In genomic region chr19:14517446-14517839, GRCh38 we compare ENCODE assay signal across 8 cellular contexts. TPM values are rescaled to one million over a fixed set of nuclear protein-coding genes. Genes with fewer than 3 reads are reported as not detected.
DNase-seq lines count a peak whose midpoint lies in the region; ATAC-seq and TF ChIP-seq lines count a peak whose summit lies in the region.

No MANE protein-coding gene starts in this region.

- H2AFZ ChIP-seq in trophoblast cell (ENCODE audit: insufficient read depth, low read length, poor library complexity), result no peak overlapping the region

- no peak overlapping the region for H4K8ac ChIP-seq in trophoblast cell (ENCODE audit: low read depth, low read length)

- DNase-seq in RWPE1 (ENCODE audit: low spot score), result no peak
- DNase-seq in esophagus squamous epithelium (lab: John Stamatoyannopoulos, UW), result no peak
- DNase-seq in trophoblast cell, result peak in 1 of 2 donors; percentile 25
- DNase-seq in AG08395 (ENCODE audit: low spot score), result no peak
- DNase-seq in stimulated activated CD4-positive, alpha-beta T cell treated with anti-CD3 and anti-CD28 coated beads, Interleukin-12 subunit alpha, Interleukin-12 subunit beta, amount 100 ng/mL, for 4 hours, result no peak

- H3K9me3 ChIP-seq in esophagus squamous epithelium (no peaks in the 10 kb centered on the region), trophoblast cell (ENCODE audit: insufficient read depth, low read depth, low read length) (no peaks in the 10 kb centered on the region)

- no peak overlapping the region for H4K12ac ChIP-seq in trophoblast cell (ENCODE audit: low read depth, low read length)

- H2BK12ac ChIP-seq in trophoblast cell (ENCODE audit: low read length), result no peak overlapping the region

- peaks cover 24 to 82% (median 47%) of the 10 kb centered on the region in 3 donors for H3K4me1 ChIP-seq in esophagus squamous epithelium
- peaks cover 10 to 13% of the 10 kb centered on the region in 2 experiments for H3K4me1 ChIP-seq in trophoblast cell (ENCODE audit: control insufficient read depth in 1 of 2, insufficient read depth in 2 of 2, low read length in 2 of 2)

- ATAC-seq in GM21390 (IDR thresholded peaks at IDR 0.05; ENCODE audit: unreplicated experiment), result peak; percentile 6
- no peak for ATAC-seq in GM21786 (IDR thresholded peaks at IDR 0.05; ENCODE audit: unreplicated experiment)
- ATAC-seq in HG03045 (IDR thresholded peaks at IDR 0.05; ENCODE audit: unreplicated experiment), result no peak

- peaks cover 18% of the 10 kb centered on the region for H3K79me2 ChIP-seq in trophoblast cell (ENCODE audit: control insufficient read depth, insufficient read depth, low read length, poor library complexity)

- H3K9ac ChIP-seq in trophoblast cell (ENCODE audit: low read length), result peak overlapping the region; percentile 83

- POLR2A ChIA-PET in RWPE1 (lab: Yijun Ruan, JAX; ENCODE audit: low non-redundant PET), result interaction anchor here (0.6 to 2.3 kb wide), 11 partner anchors 8 to 56 kb away, joined by 3 to 13 read pairs (median 4); partner anchors contain the start of gene GIPC1

- WGBS in esophagus squamous epithelium, 2 donors, result 0% methylated on average over 3 to 9 of the region's 32 CpGs
- no CpG with 5 or more reads among the region's 32 CpGs for WGBS in trophoblast cell (ENCODE audit: extremely low coverage, insufficient coverage, insufficient read length)

- H3K4me2 ChIP-seq in trophoblast cell (ENCODE audit: low read length), result peak overlapping the region; percentile 74

- peak overlapping the region; percentile 9 for H2BK120ac ChIP-seq in trophoblast cell (ENCODE audit: insufficient read depth, low read length, poor library complexity)

- TF ChIP-seq POLR2A in esophagus squamous epithelium (IDR thresholded peaks at IDR 0.05), result no peak

- H3K27ac ChIP-seq in RWPE1 (peak overlapping the region; percentile 100), esophagus squamous epithelium (peak overlapping the region; percentile 99 to 100 (median 100)), trophoblast cell (ENCODE audit: low read depth, low read length) (peak overlapping the region; percentile 80)

- CTCF ChIA-PET in RWPE1 (lab: Yijun Ruan, JAX), result interaction anchor here (0.9 to 1.9 kb wide), 4 partner anchors 13 to 39 kb away, joined by 3 to 7 read pairs (median 4); no protein-coding TSS in a partner anchor

- no peak overlapping the region for H3K23ac ChIP-seq in trophoblast cell (ENCODE audit: low read length)

- H3K4me3 ChIP-seq in esophagus squamous epithelium (peak overlapping the region; percentile 66 to 99 (median 96)), trophoblast cell (ENCODE audit: low read depth, low read length) (peak overlapping the region; percentile 100)

- H3K14ac ChIP-seq in trophoblast cell (ENCODE audit: low read length), result peak overlapping the region; percentile 41

- peak overlapping the region; percentile 28 for H2BK5ac ChIP-seq in trophoblast cell (ENCODE audit: low read depth, low read length, poor library complexity)

- H3K79me1 ChIP-seq in trophoblast cell (ENCODE audit: low read length), result peaks cover 13% of the 10 kb centered on the region

- H3K36me3 ChIP-seq in esophagus squamous epithelium (peaks cover 21 to 40% (median 24%) of the 10 kb centered on the region in 3 donors), trophoblast cell (ENCODE audit: control insufficient read depth in 1 of 2, insufficient read depth in 2 of 2, low read length in 2 of 2) (peaks cover 25 to 28% of the 10 kb centered on the region in 2 experiments)

- peak overlapping the region; percentile 19 for H2AK5ac ChIP-seq in trophoblast cell (ENCODE audit: low read length)

- TF ChIP-seq CTCF in RWPE1 (conservative IDR thresholded peaks at IDR 0.05; ENCODE audit: low read depth) (no peak), esophagus squamous epithelium (IDR thresholded peaks at IDR 0.05) (no peak)

- peak overlapping the region; percentile 29 for H4K91ac ChIP-seq in trophoblast cell (ENCODE audit: low read depth, low read length)

- no peaks in the 10 kb centered on the region for H3K27me3 ChIP-seq in esophagus squamous epithelium
- no peaks in the 10 kb centered on the region for H3K27me3 ChIP-seq in trophoblast cell (ENCODE audit: insufficient read depth, low read length)

- H3K18ac ChIP-seq in trophoblast cell (ENCODE audit: low read length), result peak overlapping the region; percentile 20

- peak overlapping the region; percentile 94 for H3K4ac ChIP-seq in trophoblast cell (ENCODE audit: low read depth, low read length)

- intact Hi-C loops in esophagus squamous epithelium (cut with DNase I), result no loop called here

RNA-seq across cellular contexts. Expression of gene DNAJB1, which starts 0.8 kb away (rescaled TPM):
- total RNA-seq in esophagus squamous epithelium, result 100 to 1,000 TPM; 182 to 294 (median 224) TPM
- 61.8 and 62.4 TPM in 2 replicates for polyA plus RNA-seq in trophoblast cell (2013)

RNA-seq across cellular contexts. Expression of gene TECR, which starts 12.0 kb away (rescaled TPM):
- total RNA-seq in esophagus squamous epithelium, result 100 to 1,000 TPM; 130 to 290 (median 190) TPM
- polyA plus RNA-seq in trophoblast cell (2013), result 261 and 265 TPM in 2 replicates

RNA-seq across cellular contexts. Expression of gene GIPC1, which starts 21.5 kb away (rescaled TPM):
- 100 to 1,000 TPM; 147 to 432 (median 243) TPM for total RNA-seq in esophagus squamous epithelium
- polyA plus RNA-seq in trophoblast cell (2013), result 67.2 and 69.0 TPM in 2 replicates

RNA-seq across cellular contexts. Expression of gene PTGER1, which starts 42.3 kb away (rescaled TPM):
- 1 to 10 TPM in 1 of 4 donors, under 1 TPM in 2, not detected in 1; 0.31 to 1.3 (median 0.38) TPM for total RNA-seq in esophagus squamous epithelium
- polyA plus RNA-seq in trophoblast cell (2013), result 0.05 TPM in 1 of 2 replicates, not detected in the other

RNA-seq across cellular contexts. Expression of gene NDUFB7, which starts 54.4 kb away (rescaled TPM):
- total RNA-seq in esophagus squamous epithelium, result 100 to 1,000 TPM; 262 to 379 (median 295) TPM
- 157 and 159 TPM in 2 replicates for polyA plus RNA-seq in trophoblast cell (2013)
